ENCODE assay signal across 2 cellular contexts in the genomic region with DNA sequence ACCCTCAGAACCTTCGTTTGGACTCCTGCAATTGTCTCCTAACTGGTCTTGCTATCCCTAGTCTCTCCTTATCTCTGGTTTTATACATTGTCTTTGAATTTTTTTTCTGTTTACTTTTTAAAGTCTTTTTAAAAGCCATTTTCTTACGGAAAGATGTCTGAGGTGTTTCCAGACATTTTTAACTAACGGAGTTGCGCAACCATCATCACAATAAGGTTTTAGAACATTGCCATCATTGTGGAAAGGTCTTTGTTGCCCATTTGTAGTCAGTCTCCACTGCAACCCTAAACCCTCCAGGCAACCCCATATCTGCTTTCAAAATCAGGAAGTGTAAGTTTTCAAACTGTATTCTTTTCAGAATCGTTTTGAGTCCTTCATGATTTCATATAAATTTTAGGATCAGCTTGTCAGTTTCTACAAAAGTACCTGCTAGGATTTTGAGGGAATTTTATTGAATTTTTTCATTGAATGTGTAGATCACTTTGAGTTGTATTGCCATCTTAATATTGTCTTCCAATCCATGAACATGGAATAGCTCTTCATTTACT.
TF ChIP-seq lines count a peak whose summit lies in the region.

No MANE protein-coding gene starts in this region.

TF ChIP-seq in A549, 52 proteins besides CTCF, POLR2A, EP300 and RAD21:
- TF ChIP-seq CEBPB (IDR thresholded peaks at IDR 0.05): peak; percentile 78 to 81; a peak in 3 of 4 replicates
- no peak for TF ChIP-seq ATOH8 (CRISPR knock-in tag; IDR thresholded peaks at IDR 0.05; ENCODE audit: low read depth)
- TF ChIP-seq ZSCAN20 (CRISPR knock-in tag; IDR thresholded peaks at IDR 0.05): no peak
- TF ChIP-seq RCOR1 (IDR thresholded peaks at IDR 0.05; ENCODE audit: low read depth, low read length): no peak
- TF ChIP-seq MAZ (IDR thresholded peaks at IDR 0.05; ENCODE audit: borderline replicate concordance, low read depth, low read length): no peak

TF ChIP-seq in K562, 482 proteins besides CTCF, POLR2A, EP300 and RAD21:
- peak; percentile 9; the same call in 1 of the 2 replicates for TF ChIP-seq POLR2H (tag; IDR thresholded peaks at IDR 0.05; ENCODE audit: low read depth)
- no peak for TF ChIP-seq ZNF253 (CRISPR knock-in tag; conservative IDR thresholded peaks at IDR 0.05)
- TF ChIP-seq RFX1 (IDR thresholded peaks at IDR 0.05): 0 out of 2 replicates have a peak, but pooled peaks have one; percentile 8
- TF ChIP-seq CHAMP1 (IDR thresholded peaks at IDR 0.05): 0 out of 2 replicates have a peak, but pooled peaks have one; percentile 46
- TF ChIP-seq RBM39 (optimal IDR thresholded peaks at IDR 0.05; ENCODE audit: low read depth, low read length): no peak
- TF ChIP-seq CEBPB (tag; IDR thresholded peaks at IDR 0.05): peak; percentile 98
- TF ChIP-seq IRF9 (tag; IDR thresholded peaks at IDR 0.05): peak; percentile 84; the same call in 1 of the 2 replicates
- TF ChIP-seq CEBPG (CRISPR knock-in tag; IDR thresholded peaks at IDR 0.05): peak; percentile 70; the same call in 1 of the 2 replicates
- TF ChIP-seq CEBPG (tag; conservative IDR thresholded peaks at IDR 0.05 in 1 of 2, IDR thresholded peaks at IDR 0.05 in 1 of 2): peak; percentile 79 to 98
- TF ChIP-seq ARID1B (IDR thresholded peaks at IDR 0.05): 0 out of 2 replicates have a peak, but pooled peaks have one; percentile 12
- TF ChIP-seq SPI1 (IDR thresholded peaks at IDR 0.05; ENCODE audit: borderline replicate concordance, low read depth, low read length): peak; percentile 78; the same call in 1 of the 2 replicates
- TF ChIP-seq, protein P1, sequence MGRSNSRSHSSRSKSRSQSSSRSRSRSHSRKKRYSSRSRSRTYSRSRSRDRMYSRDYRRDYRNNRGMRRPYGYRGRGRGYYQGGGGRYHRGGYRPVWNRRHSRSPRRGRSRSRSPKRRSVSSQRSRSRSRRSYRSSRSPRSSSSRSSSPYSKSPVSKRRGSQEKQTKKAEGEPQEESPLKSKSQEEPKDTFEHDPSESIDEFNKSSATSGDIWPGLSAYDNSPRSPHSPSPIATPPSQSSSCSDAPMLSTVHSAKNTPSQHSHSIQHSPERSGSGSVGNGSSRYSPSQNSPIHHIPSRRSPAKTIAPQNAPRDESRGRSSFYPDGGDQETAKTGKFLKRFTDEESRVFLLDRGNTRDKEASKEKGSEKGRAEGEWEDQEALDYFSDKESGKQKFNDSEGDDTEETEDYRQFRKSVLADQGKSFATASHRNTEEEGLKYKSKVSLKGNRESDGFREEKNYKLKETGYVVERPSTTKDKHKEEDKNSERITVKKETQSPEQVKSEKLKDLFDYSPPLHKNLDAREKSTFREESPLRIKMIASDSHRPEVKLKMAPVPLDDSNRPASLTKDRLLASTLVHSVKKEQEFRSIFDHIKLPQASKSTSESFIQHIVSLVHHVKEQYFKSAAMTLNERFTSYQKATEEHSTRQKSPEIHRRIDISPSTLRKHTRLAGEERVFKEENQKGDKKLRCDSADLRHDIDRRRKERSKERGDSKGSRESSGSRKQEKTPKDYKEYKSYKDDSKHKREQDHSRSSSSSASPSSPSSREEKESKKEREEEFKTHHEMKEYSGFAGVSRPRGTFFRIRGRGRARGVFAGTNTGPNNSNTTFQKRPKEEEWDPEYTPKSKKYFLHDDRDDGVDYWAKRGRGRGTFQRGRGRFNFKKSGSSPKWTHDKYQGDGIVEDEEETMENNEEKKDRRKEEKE (IDR thresholded peaks at IDR 0.05; ENCODE audit: borderline replicate concordance in 1 of 2, control insufficient read depth in 1 of 2, low read depth in 2 of 2, low read length in 1 of 2): no peak
- TF ChIP-seq MAZ (CRISPR knock-in tag; conservative IDR thresholded peaks at IDR 0.05 in 1 of 2, IDR thresholded peaks at IDR 0.05 in 1 of 2): no peak
- TF ChIP-seq, protein P2, sequence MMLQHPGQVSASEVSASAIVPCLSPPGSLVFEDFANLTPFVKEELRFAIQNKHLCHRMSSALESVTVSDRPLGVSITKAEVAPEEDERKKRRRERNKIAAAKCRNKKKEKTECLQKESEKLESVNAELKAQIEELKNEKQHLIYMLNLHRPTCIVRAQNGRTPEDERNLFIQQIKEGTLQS (IDR thresholded peaks at IDR 0.05): peak; percentile 27; the same call in 1 of the 2 replicates
- TF ChIP-seq, protein P2 (CRISPR knock-in tag; conservative IDR thresholded peaks at IDR 0.05): no peak
- no peak for TF ChIP-seq TAF15 (IDR thresholded peaks at IDR 0.05; ENCODE audit: low read depth, low read length)
- TF ChIP-seq E2F5 (CRISPR knock-in tag; IDR thresholded peaks at IDR 0.05): no peak
